In the genomic region with DNA sequence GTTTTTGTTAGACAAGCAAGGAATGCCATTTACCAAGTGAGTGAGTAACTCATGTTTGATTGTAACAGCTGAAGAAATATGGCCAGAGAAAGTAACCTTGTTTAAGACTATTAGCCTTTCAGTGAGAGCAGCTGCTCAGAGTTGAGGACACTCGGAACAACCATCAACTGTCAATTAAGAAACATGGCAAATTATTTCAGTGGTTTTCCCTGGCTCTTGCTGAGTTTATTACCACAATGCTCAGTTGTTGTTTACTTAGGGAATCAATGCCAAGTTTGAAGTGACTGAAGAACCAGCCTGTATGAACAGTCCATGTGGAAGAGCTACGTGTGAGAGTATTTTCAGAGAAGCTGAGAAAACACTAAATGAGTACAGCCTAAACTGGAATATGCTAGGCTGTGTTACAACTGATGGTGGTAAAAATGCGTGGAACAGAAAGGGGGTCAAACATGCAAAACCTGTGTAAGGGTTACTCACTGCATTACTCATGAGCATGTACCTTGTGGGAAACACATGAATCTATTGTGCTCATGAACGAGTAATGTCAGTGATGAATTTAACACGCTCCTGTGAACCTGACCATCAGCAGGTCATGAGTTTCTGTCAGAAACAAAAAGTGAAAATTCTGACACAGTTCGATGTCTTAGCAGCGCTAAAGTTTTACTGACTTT, we compare ENCODE assay signal across 8 cellular contexts. TPM values are rescaled to one million over a fixed set of nuclear protein-coding genes. Genes with fewer than 3 reads are reported as not detected.
DNase-seq lines count a peak whose midpoint lies in the region; ATAC-seq, FAIRE-seq and TF ChIP-seq lines count a peak whose summit lies in the region.

No MANE protein-coding gene starts in this region.

- peak; percentile 90 for FAIRE-seq in GM12892 (lab: Jason Lieb, UNC)

- no peak overlapping the region for H3K9ac ChIP-seq in neuronal stem cell (ENCODE audit: low read depth, low read length, poor library complexity)

- in situ Hi-C loops in astrocyte of the spinal cord (cut with HindIII; ENCODE audit: low sequenced_read_pairs): no loop called here

- 59 to 63% methylated on average over 7 of the region's 7 CpGs for WGBS in lung, 2 donors
- no CpG with 5 or more reads among the region's 7 CpGs for WGBS in neuronal stem cell (ENCODE audit: extremely low coverage in 2 of 2, insufficient read length in 2 of 2, insufficient replicate concordance in 1 of 2), 2 donors

- no peaks in the 10 kb centered on the region for H3K9me3 Mint-ChIP-seq in endothelial cell (ENCODE audit: unreplicated experiment)

- H2BK15ac ChIP-seq in neuronal stem cell (ENCODE audit: low read length): no peak overlapping the region

- H3K4me3 ChIP-seq in astrocyte of the spinal cord (ENCODE audit: low read depth, low read length) (no peak overlapping the region), lung (no peak overlapping the region), neuronal stem cell (ENCODE audit: low read length in 2 of 2) (no peak overlapping the region)

- ATAC-seq in GM21447 (IDR thresholded peaks at IDR 0.05; ENCODE audit: unreplicated experiment) (peak; percentile 86), HG03575 (IDR thresholded peaks at IDR 0.05; ENCODE audit: extremely low read depth, insufficient number of reproducible peaks, low FRiP score, unreplicated experiment) (peak; percentile 74), lung (ENCODE audit: insufficient read depth, low FRiP score) (peak; percentile 34)

- H4K8ac ChIP-seq in neuronal stem cell (ENCODE audit: low read depth, low read length): no peak overlapping the region

- H3K36me3 ChIP-seq in lung (ENCODE audit: control insufficient read depth in 2 of 2, insufficient read depth in 2 of 2, low read length in 2 of 2): no peaks in the 10 kb centered on the region
- H3K36me3 ChIP-seq in neuronal stem cell (replicated peaks in 1 of 2; ENCODE audit: control insufficient read depth in 2 of 2, insufficient read depth in 2 of 2, low read length in 2 of 2): peaks cover 0 to 2% of the 10 kb centered on the region in 2 donors

- H3K27me3 Mint-ChIP-seq in endothelial cell (ENCODE audit: unreplicated experiment): peaks cover 6% of the 10 kb centered on the region

- H3K4ac ChIP-seq in neuronal stem cell (ENCODE audit: low read length): no peak overlapping the region

- no peak overlapping the region for H3K27ac Mint-ChIP-seq in endothelial cell (ENCODE audit: unreplicated experiment)

- peaks cover 13 to 35% of the 10 kb centered on the region in 2 donors for H3K4me1 ChIP-seq in lung (ENCODE audit: control insufficient read depth in 2 of 2, insufficient read depth in 2 of 2, low read length in 2 of 2)
- H3K4me1 ChIP-seq in neuronal stem cell (ENCODE audit: control insufficient read depth in 2 of 2, insufficient read depth in 1 of 2, low read depth in 1 of 2, low read length in 2 of 2): peaks cover 0 to 3% of the 10 kb centered on the region in 2 donors

- TF ChIP-seq POLR2A in GM12892 (IDR thresholded peaks at IDR 0.05; ENCODE audit: low read depth, low read length): no peak

- no peak overlapping the region for H4K91ac ChIP-seq in neuronal stem cell (ENCODE audit: low read depth, low read length, poor library complexity)

- TF ChIP-seq CTCF in astrocyte of the spinal cord (IDR thresholded peaks at IDR 0.05; ENCODE audit: low read depth, low read length) (no peak), lung (IDR thresholded peaks at IDR 0.05; ENCODE audit: control extremely low read depth, extremely low read depth) (no peak), endothelial cell (IDR thresholded peaks at IDR 0.05; ENCODE audit: unreplicated experiment) (no peak)

- H2BK120ac ChIP-seq in neuronal stem cell (ENCODE audit: low read depth, low read length): no peak overlapping the region

- H3K27me3 ChIP-seq in lung (ENCODE audit: control insufficient read depth, insufficient read depth): no peaks in the 10 kb centered on the region
- no peaks in the 10 kb centered on the region for H3K27me3 ChIP-seq in neuronal stem cell (ENCODE audit: control insufficient read depth in 3 of 3, insufficient read depth in 3 of 3, low read depth in 1 of 3, low read length in 3 of 3)

- H3K27ac ChIP-seq in lung (ENCODE audit: low read depth in 1 of 2, low read length in 1 of 2) (peak overlapping the region in 1 of 2 donors; percentile 4), neuronal stem cell (replicated peaks; ENCODE audit: low read length) (no peak overlapping the region)

- H3K14ac ChIP-seq in neuronal stem cell (ENCODE audit: low read length): no peak overlapping the region

- no peak overlapping the region for H3K4me3 Mint-ChIP-seq in endothelial cell (ENCODE audit: unreplicated experiment)

- no peak overlapping the region for H2AFZ ChIP-seq in neuronal stem cell (ENCODE audit: low read length)

- no peak overlapping the region for H3K23ac ChIP-seq in neuronal stem cell (ENCODE audit: low read depth, low read length, poor library complexity)

- no peak overlapping the region for H2BK12ac ChIP-seq in neuronal stem cell (ENCODE audit: low read length)

- no peaks in the 10 kb centered on the region for H3K9me3 ChIP-seq in lung (ENCODE audit: control insufficient read depth in 2 of 2, insufficient read depth in 1 of 2, low read length in 1 of 2)
- H3K9me3 ChIP-seq in neuronal stem cell (replicated peaks in 1 of 2; ENCODE audit: control insufficient read depth in 2 of 2, insufficient read depth in 1 of 2, low read depth in 1 of 2, low read length in 2 of 2): no peaks in the 10 kb centered on the region

- H3K18ac ChIP-seq in neuronal stem cell (ENCODE audit: low read length): no peak overlapping the region

- no peaks in the 10 kb centered on the region for H3K36me3 Mint-ChIP-seq in endothelial cell (ENCODE audit: low read depth, unreplicated experiment)

- H3K79me1 ChIP-seq in neuronal stem cell (ENCODE audit: low read depth, low read length): no peaks in the 10 kb centered on the region

- H3K4me2 ChIP-seq in neuronal stem cell (ENCODE audit: insufficient read depth, low read length, poor library complexity, severe bottlenecking): no peak overlapping the region

- H2BK5ac ChIP-seq in neuronal stem cell (ENCODE audit: low read length): no peak overlapping the region

- peaks cover 3% of the 10 kb centered on the region for H3K4me1 Mint-ChIP-seq in endothelial cell (ENCODE audit: unreplicated experiment)

- no peak overlapping the region for H2AK5ac ChIP-seq in neuronal stem cell (ENCODE audit: low read depth, low read length)

- DNase-seq in GM12892 (ENCODE audit: insufficient read length) (peak; percentile 31), astrocyte of the spinal cord (ENCODE audit: low read depth, low spot score) (peak; percentile 68), lung (ENCODE audit: low spot score) (no peak), endothelial cell (ENCODE audit: low spot score) (no peak), neuronal stem cell (ENCODE audit: low spot score) (no peak)
- no peak for DNase-seq in activated effector memory CD4-positive, alpha-beta T cell treated with anti-CD3 and anti-CD28 coated beads, Interleukin-2, amount 50 U/mL, for 16 hours

RNA-seq across cellular contexts. Expression of a gene that starts 33.7 kb away (rescaled TPM):
- polyA plus RNA-seq in GM12892 (2012; ENCODE audit: missing spikeins): 39.2 TPM
- total RNA-seq in lung: 10 to 100 TPM; 40.1 to 93.4 TPM
- polyA plus RNA-seq in lung: 10 to 100 TPM; 15.0 to 32.7 TPM
- total RNA-seq in endothelial cell (ENCODE audit: unreplicated experiment): 70.0 TPM
- 28.1 TPM for polyA plus RNA-seq in neuronal stem cell (2013, experiment 1 of 2)
- 29.3 TPM for polyA plus RNA-seq in neuronal stem cell (2013, experiment 2 of 2)

Comparison
In these comparisons a context has a peak if more than half of its experiments do, and no peak if none do; other contexts are left out.
1. DNase-seq: peak in GM12892 (single experiment) and astrocyte of the spinal cord (single experiment); none in lung (single experiment), activated effector memory CD4-positive, alpha-beta T cell treated with anti-CD3 and anti-CD28 coated beads, Interleukin-2, amount 50 U/mL, for 16 hours (single experiment), endothelial cell (single experiment) and neuronal stem cell (single experiment).
2. ATAC-seq: peak in every context shown above with its lines; median percentile 86 in GM21447; 74 in HG03575; 34 in lung.